In genomic region chr18:10057808-10058791, GRCh38 we compare ENCODE assay signal across 9 cellular contexts.
DNase-seq lines count a peak whose midpoint lies in the region; ATAC-seq and TF ChIP-seq lines count a peak whose summit lies in the region.
"Had no signal": no experiment of that assay in that cellular context is flagged by ENCODE, and none has a peak within 500 bp of the region (broad histone marks: within the 10 kb centered on the region; RNA-seq: fewer than 3 reads in every experiment).

No MANE protein-coding gene starts in this region.

- 51% methylated on average over 5 of the region's 5 CpGs for WGBS in hepatocyte (ENCODE audit: low lambda C conversion rate, missing lambda C conversion rate)
- 45 to 55% methylated on average over 5 of the region's 5 CpGs for WGBS in tibial nerve, 2 donors
- WGBS in aorta, 2 donors: 67 to 68% methylated on average over 5 of the region's 5 CpGs

- H3K4me3 ChIP-seq in ascending aorta (no peak overlapping the region), hepatocyte (no peak overlapping the region), tibial nerve (no peak overlapping the region), aorta (ENCODE audit: low read length in 2 of 2) (no peak overlapping the region)

- H3K9me3 ChIP-seq in ascending aorta (no peaks in the 10 kb centered on the region), hepatocyte (ENCODE audit: low read depth) (no peaks in the 10 kb centered on the region), tibial nerve (no peaks in the 10 kb centered on the region), aorta (ENCODE audit: control insufficient read depth, low read length) (no peaks in the 10 kb centered on the region)

- ATAC-seq in GM18520 (IDR thresholded peaks at IDR 0.05; ENCODE audit: unreplicated experiment): no peak
- ATAC-seq in T-cell (replicated peaks in 1 of 4): no peak
- ATAC-seq in aorta (ENCODE audit: low FRiP score): no peak
- no peak for ATAC-seq in HG03097 (IDR thresholded peaks at IDR 0.05; ENCODE audit: low FRiP score, unreplicated experiment)

- no peak for TF ChIP-seq POLR2A in tibial nerve (IDR thresholded peaks at IDR 0.05)

- H3K27ac ChIP-seq in ascending aorta: peak overlapping the region; percentile 40 to 44
- H3K27ac ChIP-seq in hepatocyte: peak overlapping the region; percentile 82
- H3K27ac ChIP-seq in tibial nerve: peak overlapping the region; percentile 35 to 86 (median 58)
- no peak overlapping the region for H3K27ac ChIP-seq in aorta (ENCODE audit: low read depth in 1 of 2, low read length in 2 of 2)

- H3K9me2 ChIP-seq in hepatocyte (replicated peaks; ENCODE audit: insufficient read depth): no peaks in the 10 kb centered on the region

- H3K36me3 ChIP-seq in ascending aorta (no peaks in the 10 kb centered on the region), hepatocyte (replicated peaks; ENCODE audit: insufficient read depth, low read depth) (no peaks in the 10 kb centered on the region), tibial nerve (no peaks in the 10 kb centered on the region), aorta (ENCODE audit: control insufficient read depth in 1 of 2, insufficient read depth in 2 of 2, low read length in 1 of 2) (no peaks in the 10 kb centered on the region)

- POLR2A ChIA-PET in T-cell (lab: Charles Lee): no interaction called here

- no peak for TF ChIP-seq CTCF in ascending aorta (IDR thresholded peaks at IDR 0.05)
- no peak for TF ChIP-seq CTCF in hepatocyte (IDR thresholded peaks at IDR 0.05; ENCODE audit: poor library complexity)
- no peak for TF ChIP-seq CTCF in tibial nerve (IDR thresholded peaks at IDR 0.05)

- no peak for TF ChIP-seq EP300 in tibial nerve (IDR thresholded peaks at IDR 0.05)

- H3K27me3 ChIP-seq in ascending aorta (no peaks in the 10 kb centered on the region), hepatocyte (no peaks in the 10 kb centered on the region), tibial nerve (no peaks in the 10 kb centered on the region), aorta (ENCODE audit: control insufficient read depth in 1 of 2, insufficient read depth in 2 of 2, low read length in 1 of 2) (no peaks in the 10 kb centered on the region)

- H3K27me3 Mint-ChIP-seq in T-cell: peaks cover 0 to 3% of the 10 kb centered on the region in 2 donors
- H3K27me3 Mint-ChIP-seq: activated naive CD8-positive, alpha-beta T cell had no signal

- DNase-seq in KBM-7 (peak; percentile 19), ascending aorta (ENCODE audit: low spot score in 2 of 2) (no peak), hepatocyte (ENCODE audit: low spot score) (peak; percentile 26), tibial nerve (ENCODE audit: low spot score in 2 of 2) (peak; percentile 12 to 42), T-cell (no peak), aorta (no peak)

- no peak overlapping the region for H2AFZ ChIP-seq in hepatocyte

- no peak overlapping the region for H3K4me3 Mint-ChIP-seq in T-cell
- H3K4me3 Mint-ChIP-seq: activated naive CD8-positive, alpha-beta T cell had no signal

- no peaks in the 10 kb centered on the region for H3K79me2 ChIP-seq in hepatocyte

- H3K27ac Mint-ChIP-seq in T-cell: no peak overlapping the region
- H3K27ac Mint-ChIP-seq: activated naive CD8-positive, alpha-beta T cell had no signal

- CTCF ChIA-PET in T-cell (lab: Charles Lee): no interaction called here

- no peaks in the 10 kb centered on the region for H3K9me3 Mint-ChIP-seq in T-cell

- H3K4me1 ChIP-seq in ascending aorta (peaks cover 0 to 10% of the 10 kb centered on the region in 2 donors), hepatocyte (ENCODE audit: insufficient read depth) (peaks cover 46% of the 10 kb centered on the region), tibial nerve (peaks cover 0 to 63% (median 29%) of the 10 kb centered on the region in 4 donors), aorta (ENCODE audit: control insufficient read depth in 1 of 2, insufficient read depth in 2 of 2, low read length in 2 of 2) (no peaks in the 10 kb centered on the region)

- intact Hi-C loops in ascending aorta (cut with DNase I) (no loop called here), aorta (cut with DNase I) (no loop called here)

- H3K36me3 Mint-ChIP-seq in T-cell: no peaks in the 10 kb centered on the region
- H3K36me3 Mint-ChIP-seq: activated naive CD8-positive, alpha-beta T cell had no signal

- no peak overlapping the region for H3K4me2 ChIP-seq in hepatocyte

- H4K20me1 ChIP-seq in hepatocyte (ENCODE audit: insufficient read depth, poor library complexity, severe bottlenecking): no peaks in the 10 kb centered on the region

- in situ Hi-C loops in KBM-7 (cut with MboI; ENCODE audit: low pct_unique_long_range_greater_than_20kb, low sequenced_read_pairs): no loop called here

- H3K4me1 Mint-ChIP-seq in T-cell: no peaks in the 10 kb centered on the region

Comparison
In these comparisons a context has a peak if more than half of its experiments do, and no peak if none do; other contexts are left out.
1. DNase-seq: peak in KBM-7 (single experiment), hepatocyte (single experiment) and tibial nerve (2 of 2); none in ascending aorta (0 of 2), T-cell (0 of 34) and aorta (0 of 2).
2. H3K27ac ChIP-seq: peak in ascending aorta (2 of 2), hepatocyte (single experiment) and tibial nerve (4 of 4); none in aorta (0 of 2).